32 cellular contexts compared by ENCODE assay signal in the genomic region with DNA sequence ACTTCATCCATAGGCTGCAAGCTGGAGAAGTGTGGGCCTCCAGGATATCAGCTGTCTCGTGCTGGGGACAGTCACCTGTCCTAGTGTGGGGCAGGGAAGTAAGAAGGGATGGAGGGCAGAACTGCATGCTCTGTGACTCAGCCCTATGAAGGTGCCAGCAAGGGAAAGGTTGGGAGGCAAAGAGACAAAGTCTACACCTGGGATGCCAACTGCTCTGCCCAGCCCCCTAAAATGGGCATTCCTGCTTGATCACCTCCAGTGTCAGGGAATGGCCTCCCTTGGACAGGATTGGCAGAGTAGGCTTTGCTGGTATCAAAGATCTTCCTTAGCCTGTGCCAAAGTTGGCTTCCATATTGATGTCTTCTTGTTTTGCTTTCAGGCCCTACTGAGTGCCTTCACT.
"Had no signal": no experiment of that assay in that cellular context is flagged by ENCODE, and none has a peak within 500 bp of the region (broad histone marks: within the 10 kb centered on the region; RNA-seq: fewer than 3 reads in every experiment).

No MANE protein-coding gene starts in this region.

- H3K4me1 Mint-ChIP-seq: activated B cell treated with CpG ODN at 0.5 μM for 24 hours had no signal

- H3K27ac Mint-ChIP-seq: activated B cell treated with CpG ODN at 0.5 μM for 24 hours; activated CD4-positive, alpha-beta memory T cell treated with anti-CD3 and anti-CD28 coated beads for 36 hours; activated naive CD4-positive, alpha-beta T cell treated with anti-CD3 and anti-CD28 coated beads, Interleukin-2, amount 50 U/mL, for 24 hours; brain; T-helper 17 cell had no signal

- DNase-seq: activated B cell treated with CpG ODN at 0.5 μM for 24 hours; activated CD4-positive, alpha-beta memory T cell treated with anti-CD3 and anti-CD28 coated beads for 36 hours; activated CD4-positive, alpha-beta T cell treated with anti-CD3 and anti-CD28 coated beads for 4 hours; activated CD4-positive, alpha-beta T cell treated with anti-CD3 and anti-CD28 coated beads, Interleukin-2, amount 50 U/mL, for 1 hour; activated CD4-positive, CD25-positive, alpha-beta regulatory T cell treated with anti-CD3 and anti-CD28 coated beads, Interleukin-2, amount 50 U/mL, for 72 hours; activated gamma-delta T cell; activated naive CD4-positive, alpha-beta T cell treated with Interleukin-2 at 50 U/mL for 16 hours; activated T-cell treated with anti-CD3 and anti-CD28 coated beads, Interleukin-2, amount 50 U/mL, for 1 hour; anterior cingulate cortex; central memory CD4-positive, alpha-beta T cell; Kasumi-1; KG1; MG63; NCI-H1048; NCI-H1436 treated with DMSO at 0.1 percent for 48 hours; NCI-H1694 treated with DMSO at 0.1 percent for 48 hours; NCI-H2029; NCI-H345; NCI-H526; NCI-H748 treated with DMSO at 0.1 percent for 48 hours; NK-92 treated with Interleukin-12 subunit alpha and Interleukin-12 subunit beta, amount 100 ng/mL, for 24 hours; PC-3; RPMI8226; SIG-M5; T-helper 17 cell had no signal

- ATAC-seq: PC-3, Right ventricle myocardium inferior, SK-N-SH treated with all-trans-retinoic acid at 6 μM for 48 hours, T-helper 17 cell had no signal

- H3K27me3 Mint-ChIP-seq: activated B cell treated with CpG ODN at 0.5 μM for 24 hours; activated CD4-positive, alpha-beta memory T cell treated with anti-CD3 and anti-CD28 coated beads for 36 hours; activated naive CD4-positive, alpha-beta T cell treated with anti-CD3 and anti-CD28 coated beads, Interleukin-2, amount 50 U/mL, for 24 hours; T-cell; T-helper 17 cell had no signal

- H3K36me3 ChIP-seq: MG63, Peyer's patch had no signal

- H3K9me3 Mint-ChIP-seq: activated B cell treated with CpG ODN at 0.5 μM for 24 hours; activated naive CD4-positive, alpha-beta T cell treated with anti-CD3 and anti-CD28 coated beads, Interleukin-2, amount 50 U/mL, for 24 hours; T-cell had no signal

- H3K36me3 Mint-ChIP-seq: brain, T-cell had no signal

- H3K4me3 ChIP-seq: MG63, Peyer's patch had no signal

- H3K27me3 ChIP-seq: MG63, Peyer's patch had no signal

- H3K9me3 ChIP-seq: MG63, Peyer's patch had no signal

- H3K4me3 Mint-ChIP-seq: activated B cell treated with CpG ODN at 0.5 μM for 24 hours; activated CD4-positive, alpha-beta memory T cell treated with anti-CD3 and anti-CD28 coated beads for 36 hours; brain; T-helper 17 cell had no signal

- H3K27ac ChIP-seq: Peyer's patch, VCaP had no signal

- H3K4me1 ChIP-seq: Peyer's patch had no signal
